In the genomic region with DNA sequence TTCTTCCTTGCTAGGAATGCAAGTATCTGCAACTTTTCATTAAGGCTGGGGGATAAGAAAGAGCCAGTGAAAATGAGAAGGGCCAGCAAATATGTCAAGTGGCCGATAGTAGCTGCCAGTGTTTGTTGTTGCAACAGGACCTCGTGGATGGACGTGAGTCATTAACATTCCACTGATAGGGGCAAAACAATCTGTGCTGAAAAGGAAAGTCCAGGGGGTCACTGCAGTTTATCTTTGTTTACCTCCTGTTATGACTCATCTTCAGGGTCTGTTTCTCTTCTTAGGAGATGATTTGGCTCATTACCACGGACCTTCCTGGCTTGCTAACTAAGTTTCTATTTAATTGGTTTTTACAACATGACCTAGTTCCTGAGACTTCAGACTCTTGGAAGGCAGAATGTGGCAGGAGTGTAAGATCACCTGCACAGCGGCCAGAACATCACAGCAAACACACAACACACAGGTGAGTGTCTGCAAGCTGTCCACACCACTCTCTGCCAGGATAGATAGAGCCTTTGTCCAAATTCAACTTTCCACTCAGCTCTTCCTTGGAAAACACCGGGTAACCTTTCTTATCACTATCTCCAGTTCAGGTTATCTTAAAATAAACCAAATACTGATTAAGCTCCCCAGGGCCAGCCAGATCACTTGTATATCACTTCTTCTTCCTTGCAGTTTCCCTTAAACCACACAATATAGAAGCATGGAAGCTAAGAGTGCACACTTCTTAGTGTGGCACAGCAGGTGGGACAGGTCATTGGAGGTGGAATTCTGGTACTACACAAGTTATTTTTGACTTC, we compare ENCODE assay signal across 11 cellular contexts.
DNase-seq lines count a peak whose midpoint lies in the region; ATAC-seq, FAIRE-seq and TF ChIP-seq lines count a peak whose summit lies in the region.
"Had no signal": no experiment of that assay in that cellular context is flagged by ENCODE, and none has a peak within 500 bp of the region (broad histone marks: within the 10 kb centered on the region; RNA-seq: fewer than 3 reads in every experiment).

No MANE protein-coding gene starts in this region.

- DNase-seq in NCI-H2227 (lab: John Stamatoyannopoulos, UW; ENCODE audit: unreplicated experiment) (peak; percentile 7), NCI-H2227 treated with DMSO at 0.1 percent for 48 hours (lab: John Stamatoyannopoulos, UW) (no peak), brain microvascular endothelial cell (peak; percentile 90), left lobe of liver (ENCODE audit: low spot score) (no peak), urothelium cell line (ENCODE audit: low spot score) (peak; percentile 40), posterior cingulate gyrus (no peak)
- DNase-seq in activated CD4-positive, alpha-beta T cell treated with anti-CD3 and anti-CD28 coated beads, Interleukin-2, amount 50 U/mL, for 48 hours = no peak
- DNase-seq in stimulated activated naive CD4-positive, alpha-beta T cell (lab: John Stamatoyannopoulos, UW) = no peak

- no peak overlapping the region for H3K27ac ChIP-seq in brain microvascular endothelial cell

- in situ Hi-C loops in brain microvascular endothelial cell (cut with HindIII; ENCODE audit: low pct_ligation_motif_present, low sequenced_read_pairs) = no loop called here

- intact Hi-C loops in posterior cingulate gyrus (cut with DNase I) = no loop called here

- no peak for TF ChIP-seq CTCF in brain microvascular endothelial cell (IDR thresholded peaks at IDR 0.05; ENCODE audit: low read depth, low read length, missing control alignments)

- H3K4me3 ChIP-seq in brain microvascular endothelial cell (ENCODE audit: low read depth, low read length) = no peak overlapping the region

- H3K27me3 ChIP-seq in brain microvascular endothelial cell (replicated peaks) = no peaks in the 10 kb centered on the region

- peak; percentile 75 for ATAC-seq in left lobe of liver
- ATAC-seq: activated CD4-positive, CD25-positive, alpha-beta regulatory T cell treated with anti-CD3 and anti-CD28 coated beads, Interleukin-2, amount 50 U/mL, for 24 hours had no signal

- FAIRE-seq in urothelium cell line (lab: Jason Lieb, UNC) = no peak
- FAIRE-seq: A204.1, GM19239 had no signal

- H3K36me3 ChIP-seq in brain microvascular endothelial cell (replicated peaks) = no peaks in the 10 kb centered on the region

Comparison
In these comparisons a context has a peak if more than half of its experiments do, and no peak if none do; other contexts are left out.
1. DNase-seq: peak in NCI-H2227 (single experiment), brain microvascular endothelial cell (single experiment) and urothelium cell line (single experiment); none in NCI-H2227 treated with DMSO at 0.1 percent for 48 hours (single experiment), left lobe of liver (single experiment), activated CD4-positive, alpha-beta T cell treated with anti-CD3 and anti-CD28 coated beads, Interleukin-2, amount 50 U/mL, for 48 hours (0 of 2), stimulated activated naive CD4-positive, alpha-beta T cell (0 of 6) and posterior cingulate gyrus (0 of 10).